In genomic region chr17:21549107-21549687, GRCh38 we compare ENCODE assay signal across 9 cellular contexts.
DNase-seq lines count a peak whose midpoint lies in the region; ATAC-seq and TF ChIP-seq lines count a peak whose summit lies in the region.
"Had no signal": no experiment of that assay in that cellular context is flagged by ENCODE, and none has a peak within 500 bp of the region (broad histone marks: within the 10 kb centered on the region; RNA-seq: fewer than 3 reads in every experiment).

No MANE protein-coding gene starts in this region.

- peak overlapping the region; percentile 67 for H3K4me3 ChIP-seq in fibroblast of the aortic adventitia (ENCODE audit: low read depth, low read length)

- peak; percentile 70 for ATAC-seq in stimulated activated naive CD8-positive, alpha-beta T cell treated with anti-CD3 and anti-CD28 coated beads, Interleukin-15, amount 100 ng/mL, for 72 hours
- no peak for ATAC-seq in GM21528 (IDR thresholded peaks at IDR 0.05; ENCODE audit: low FRiP score, unreplicated experiment)
- ATAC-seq in HG03442 (IDR thresholded peaks at IDR 0.05; ENCODE audit: unreplicated experiment): no peak

- peaks cover 50% of the 10 kb centered on the region for H3K36me3 Mint-ChIP-seq in activated naive CD4-positive, alpha-beta T cell treated with anti-CD3 and anti-CD28 coated beads for 36 hours (ENCODE audit: low read depth)

- peaks cover 39% of the 10 kb centered on the region for H3K4me1 Mint-ChIP-seq in activated naive CD4-positive, alpha-beta T cell treated with anti-CD3 and anti-CD28 coated beads for 36 hours (ENCODE audit: low read depth)
- peaks cover 50% of the 10 kb centered on the region for H3K4me1 Mint-ChIP-seq in stimulated activated naive CD8-positive, alpha-beta T cell treated with anti-CD3 and anti-CD28 coated beads, Interleukin-15, amount 100 ng/mL, for 72 hours

- H3K27me3 Mint-ChIP-seq in activated naive CD4-positive, alpha-beta T cell treated with anti-CD3 and anti-CD28 coated beads for 36 hours (ENCODE audit: low read depth): peaks cover 8% of the 10 kb centered on the region
- peaks cover 10% of the 10 kb centered on the region for H3K27me3 Mint-ChIP-seq in stimulated activated naive CD8-positive, alpha-beta T cell treated with anti-CD3 and anti-CD28 coated beads, Interleukin-15, amount 100 ng/mL, for 72 hours

- TF ChIP-seq POLR2A in erythroblast (IDR thresholded peaks at IDR 0.05; ENCODE audit: low read length): no peak

- peak; percentile 64 for DNase-seq in activated naive CD4-positive, alpha-beta T cell treated with anti-CD3 and anti-CD28 coated beads for 36 hours
- no peak for DNase-seq in activated naive CD4-positive, alpha-beta T cell treated with anti-CD3 and anti-CD28 coated beads, Interleukin-2, amount 50 U/mL, for 16 hours
- DNase-seq in activated CD4-positive, alpha-beta T cell treated with anti-CD3 and anti-CD28 coated beads, Interleukin-2, amount 50 U/mL, for 48 hours: peak; percentile 40 to 65
- DNase-seq in fibroblast of the aortic adventitia (ENCODE audit: low read depth): peak; percentile 66
- DNase-seq in stimulated activated naive CD8-positive, alpha-beta T cell treated with anti-CD3 and anti-CD28 coated beads, Interleukin-15, amount 100 ng/mL, for 72 hours: peak; percentile 20 to 64
- no peak for DNase-seq in erythroblast (lab: John Stamatoyannopoulos, UW)
- DNase-seq: NCI-H526 had no signal

- TF ChIP-seq CTCF in fibroblast of the aortic adventitia (IDR thresholded peaks at IDR 0.05; ENCODE audit: insufficient read depth, low read length): no peak

- H3K9me3 Mint-ChIP-seq in activated naive CD4-positive, alpha-beta T cell treated with anti-CD3 and anti-CD28 coated beads for 36 hours: no peaks in the 10 kb centered on the region
- H3K9me3 Mint-ChIP-seq in stimulated activated naive CD8-positive, alpha-beta T cell treated with anti-CD3 and anti-CD28 coated beads, Interleukin-15, amount 100 ng/mL, for 72 hours: no peaks in the 10 kb centered on the region

- peak overlapping the region; percentile 88 for H3K27ac Mint-ChIP-seq in activated naive CD4-positive, alpha-beta T cell treated with anti-CD3 and anti-CD28 coated beads for 36 hours
- peak overlapping the region; percentile 96 to 99 for H3K27ac Mint-ChIP-seq in stimulated activated naive CD8-positive, alpha-beta T cell treated with anti-CD3 and anti-CD28 coated beads, Interleukin-15, amount 100 ng/mL, for 72 hours

- intact Hi-C loops in activated naive CD4-positive, alpha-beta T cell treated with anti-CD3 and anti-CD28 coated beads for 36 hours (cut with micrococcal nuclease): loop anchor here (1.0 kb wide), 1 partner anchor 10 kb away; no protein-coding TSS in a partner anchor

- peak overlapping the region; percentile 91 for H3K4me3 Mint-ChIP-seq in activated naive CD4-positive, alpha-beta T cell treated with anti-CD3 and anti-CD28 coated beads for 36 hours
- peak overlapping the region; percentile 87 to 97 for H3K4me3 Mint-ChIP-seq in stimulated activated naive CD8-positive, alpha-beta T cell treated with anti-CD3 and anti-CD28 coated beads, Interleukin-15, amount 100 ng/mL, for 72 hours

- CTCF ChIA-PET in activated naive CD4-positive, alpha-beta T cell treated with anti-CD3 and anti-CD28 coated beads for 36 hours (lab: Charles Lee): interaction anchor here (0.6 to 0.9 kb wide), 2 partner anchors 12 to 36 kb away, joined by 3 to 5 read pairs; no protein-coding TSS in a partner anchor

Comparison
In these comparisons a context has a peak if more than half of its experiments do, and no peak if none do; other contexts are left out.
1. DNase-seq: peak in activated naive CD4-positive, alpha-beta T cell treated with anti-CD3 and anti-CD28 coated beads for 36 hours (single experiment), activated CD4-positive, alpha-beta T cell treated with anti-CD3 and anti-CD28 coated beads, Interleukin-2, amount 50 U/mL, for 48 hours (2 of 2), fibroblast of the aortic adventitia (single experiment) and stimulated activated naive CD8-positive, alpha-beta T cell treated with anti-CD3 and anti-CD28 coated beads, Interleukin-15, amount 100 ng/mL, for 72 hours (2 of 2); none in activated naive CD4-positive, alpha-beta T cell treated with anti-CD3 and anti-CD28 coated beads, Interleukin-2, amount 50 U/mL, for 16 hours (single experiment) and erythroblast (0 of 2).